Comparison of ENCODE assay signal across 10 cellular contexts in the genomic region with DNA sequence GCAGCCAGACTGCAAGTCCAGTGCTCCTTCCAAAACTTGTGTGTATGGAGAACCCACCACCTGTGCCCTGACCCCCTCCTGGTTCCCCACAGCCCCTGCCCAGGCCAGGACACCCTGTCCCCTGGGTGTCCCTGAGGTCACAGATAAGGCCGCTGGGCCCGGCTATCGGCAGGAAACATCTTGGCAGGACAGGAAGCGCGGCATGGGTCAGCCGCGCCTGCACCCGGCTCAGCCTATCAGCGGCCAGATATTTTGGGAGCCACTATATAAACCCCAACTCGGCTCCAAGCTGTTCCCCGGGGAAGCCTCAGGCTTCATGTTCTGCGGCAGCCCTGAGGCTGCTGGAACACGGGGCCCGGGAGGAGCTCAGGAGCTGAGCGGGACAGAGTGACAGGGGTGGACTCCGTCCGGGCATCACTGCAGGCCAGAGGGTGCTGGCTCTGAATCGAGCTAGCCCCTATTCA.
DNase-seq lines count a peak whose midpoint lies in the region; ATAC-seq and TF ChIP-seq lines count a peak whose summit lies in the region.
"Had no signal": no experiment of that assay in that cellular context is flagged by ENCODE, and none has a peak within 500 bp of the region (broad histone marks: within the 10 kb centered on the region; RNA-seq: fewer than 3 reads in every experiment).

No MANE protein-coding gene starts in this region.

- H3K79me2 ChIP-seq in GM23338 (replicated peaks; ENCODE audit: insufficient read depth) = no peaks in the 10 kb centered on the region

- H4K20me1 ChIP-seq in IMR-90 (ENCODE audit: insufficient read depth, low read length) = peaks cover 4% of the 10 kb centered on the region; the same call in 1 of the 2 replicates
- H4K20me1 ChIP-seq in GM23338 (replicated peaks; ENCODE audit: insufficient read depth) = no peaks in the 10 kb centered on the region

- H3K56ac ChIP-seq in IMR-90 (ENCODE audit: extremely low read depth, insufficient read depth, low read length) = no peak overlapping the region; the same call in 1 of the 2 replicates

- no TSS peak for BruUV-seq in IMR-90 (replicated peaks; lab: Mats Ljungman, UMichigan)

- H3K4ac ChIP-seq in IMR-90 (ENCODE audit: low read depth, low read length) = no peak overlapping the region
- no peak overlapping the region for H3K4ac ChIP-seq in mesenchymal stem cell (ENCODE audit: low read depth in 1 of 2, low read length in 2 of 2)

- no peaks in the 10 kb centered on the region; the same call in 2 of the 3 replicates for H3K36me3 Mint-ChIP-seq in GM23338 (ENCODE audit: low read depth)

- CTCF ChIA-PET in IMR-90 (lab: Yijun Ruan, JAX) = no interaction called here

- no peak for ATAC-seq in IMR-90 (ENCODE audit: low read depth)
- ATAC-seq in GM23338 = no peak

- H2AK9ac ChIP-seq in IMR-90 (replicated peaks; ENCODE audit: low read depth, low read length, poor library complexity) = no peak overlapping the region

- no peaks in the 10 kb centered on the region for H3K9me3 ChIP-seq in IMR-90 (ENCODE audit: control insufficient read depth, insufficient read depth, low read length)
- no peaks in the 10 kb centered on the region for H3K9me3 ChIP-seq in stomach smooth muscle (ENCODE audit: control insufficient read depth in 2 of 2, low read length in 2 of 2)
- no peaks in the 10 kb centered on the region for H3K9me3 ChIP-seq in mesenchymal stem cell (ENCODE audit: control insufficient read depth, low read length)

- no peak overlapping the region for H3K9ac ChIP-seq in IMR-90 (ENCODE audit: low read depth, low read length)
- peak overlapping the region in 1 of 2 donors; percentile 47 for H3K9ac ChIP-seq in stomach smooth muscle (ENCODE audit: low read length in 2 of 2)
- no peak overlapping the region for H3K9ac ChIP-seq in mesenchymal stem cell (ENCODE audit: low read length)

- H3K18ac ChIP-seq in IMR-90 (ENCODE audit: low read depth, low read length) (no peak overlapping the region), mesenchymal stem cell (ENCODE audit: low read depth in 1 of 2, low read length in 2 of 2) (no peak overlapping the region)

- H2BK12ac ChIP-seq in mesenchymal stem cell (ENCODE audit: low read length in 2 of 2) = no peak overlapping the region

- TF ChIP-seq CTCF in IMR-90 (conservative IDR thresholded peaks at IDR 0.05; ENCODE audit: low read depth, low read length) = no peak
- no peak for TF ChIP-seq CTCF in GM23338 (conservative IDR thresholded peaks at IDR 0.05; ENCODE audit: low read depth in 2 of 2)

- H3K4me3 ChIP-seq in IMR-90 (ENCODE audit: insufficient read depth, low read depth, low read length) = no peak overlapping the region
- H3K4me3 ChIP-seq in stomach smooth muscle (ENCODE audit: low read length in 2 of 2) = no peak overlapping the region
- H3K4me3 ChIP-seq in mesenchymal stem cell (ENCODE audit: insufficient read depth in 1 of 2, low read depth in 1 of 2, low read length in 2 of 2) = no peak overlapping the region
- no peak overlapping the region for H3K4me3 ChIP-seq in GM23338

- TF ChIP-seq POLR2A in IMR-90 (IDR thresholded peaks at IDR 0.05; ENCODE audit: low read depth, low read length) = no peak

- H3K27me3 ChIP-seq in IMR-90 (ENCODE audit: control insufficient read depth, insufficient read depth, low read length) (peaks cover 28% of the 10 kb centered on the region), layer of hippocampus (ENCODE audit: control insufficient read depth, insufficient read depth, low read length) (no peaks in the 10 kb centered on the region), stomach smooth muscle (ENCODE audit: control insufficient read depth in 1 of 2, insufficient read depth in 2 of 2, low read length in 2 of 2) (no peaks in the 10 kb centered on the region), mesenchymal stem cell (ENCODE audit: control insufficient read depth in 1 of 2, insufficient read depth in 1 of 2, low read length in 2 of 2) (peaks cover 7 to 56% of the 10 kb centered on the region in 2 experiments), GM23338 (ENCODE audit: insufficient read depth) (no peaks in the 10 kb centered on the region)

- peak overlapping the region; percentile 43 for H2AFZ ChIP-seq in IMR-90 (replicated peaks; ENCODE audit: low read length, poor library complexity)
- no peak overlapping the region for H2AFZ ChIP-seq in mesenchymal stem cell (ENCODE audit: low read depth, low read length)
- no peak overlapping the region; the same call in 1 of the 2 replicates for H2AFZ ChIP-seq in GM23338

- no peaks in the 10 kb centered on the region for H3F3A ChIP-seq in GM23338 (replicated peaks; ENCODE audit: low read depth)

- intact Hi-C loops in IMR-90 (cut with micrococcal nuclease) = no loop called here

- dilution Hi-C loops in IMR-90 (cut with HindIII; ENCODE audit: low sequenced_read_pairs, unreplicated experiment) = no loop called here

- no peak overlapping the region for H3K14ac ChIP-seq in IMR-90 (replicated peaks; ENCODE audit: low read depth, low read length)
- H3K14ac ChIP-seq in mesenchymal stem cell (ENCODE audit: low read length in 2 of 2) = no peak overlapping the region

- H2BK5ac ChIP-seq in IMR-90 (ENCODE audit: low read depth, low read length, poor library complexity, severe bottlenecking) = no peak overlapping the region
- no peak overlapping the region for H2BK5ac ChIP-seq in mesenchymal stem cell (ENCODE audit: low read depth, low read length, poor library complexity, severe bottlenecking)

- peaks cover 10% of the 10 kb centered on the region for H3K27me3 Mint-ChIP-seq in GM23338 (ENCODE audit: insufficient read depth, low read depth, poor library complexity)

- POLR2A ChIA-PET in IMR-90 (lab: Charles Lee; ENCODE audit: unreplicated experiment) = no interaction called here

- H3K27ac Mint-ChIP-seq in GM23338 = no peak overlapping the region

- no peak overlapping the region for H4K5ac ChIP-seq in IMR-90 (ENCODE audit: low read depth, low read length)

- DNase-seq in IMR-90 (no peak), caudate nucleus (lab: John Stamatoyannopoulos, UW) (peak in 19 of 61 donors; percentile 3 to 48 (median 25)), mesenchymal stem cell (no peak), GM23338 (ENCODE audit: low spot score) (no peak), NCI-H2081 (lab: John Stamatoyannopoulos, UW) (no peak), NCI-H524 treated with DMSO at 0.1 percent for 48 hours (lab: John Stamatoyannopoulos, UW) (no peak)
- DNase-seq: occipital lobe, SHP77 had no signal

- H3K79me1 ChIP-seq in IMR-90 (ENCODE audit: low read depth in 1 of 2, low read length in 2 of 2) (no peaks in the 10 kb centered on the region), mesenchymal stem cell (replicated peaks; ENCODE audit: low read length, poor library complexity, severe bottlenecking) (no peaks in the 10 kb centered on the region)

- H2AK5ac ChIP-seq in IMR-90 (ENCODE audit: low read depth, low read length) = no peak overlapping the region
- H2AK5ac ChIP-seq in mesenchymal stem cell (ENCODE audit: low read length, severe bottlenecking) = no peak overlapping the region

- H3K4me2 ChIP-seq in IMR-90 (ENCODE audit: low read depth, low read length) (no peak overlapping the region), mesenchymal stem cell (ENCODE audit: low read length, poor library complexity, severe bottlenecking) (no peak overlapping the region), GM23338 (no peak overlapping the region)

- no peak overlapping the region for H2BK20ac ChIP-seq in IMR-90 (ENCODE audit: low read depth, low read length)

- H4K8ac ChIP-seq in IMR-90 (ENCODE audit: low read depth in 2 of 2, low read length in 2 of 2) (no peak overlapping the region), mesenchymal stem cell (ENCODE audit: low read length) (no peak overlapping the region)

- no peak overlapping the region for H2BK120ac ChIP-seq in IMR-90 (ENCODE audit: low read depth, low read length)
- no peak overlapping the region for H2BK120ac ChIP-seq in mesenchymal stem cell (ENCODE audit: low read depth, low read length)

- H3K27ac ChIP-seq in IMR-90 (ENCODE audit: insufficient read depth, low read length) (no peak overlapping the region), caudate nucleus (ENCODE audit: low read depth, low read length) (peak overlapping the region; percentile 90), layer of hippocampus (ENCODE audit: low read depth, low read length) (peak overlapping the region; percentile 82), stomach smooth muscle (ENCODE audit: low read length) (peak overlapping the region; percentile 66), mesenchymal stem cell (ENCODE audit: low read length, poor library complexity, severe bottlenecking) (no peak overlapping the region), GM23338 (ENCODE audit: low read depth) (no peak overlapping the region)

- in situ Hi-C loops in IMR-90 (cut with MboI; ENCODE audit: low sequenced_read_pairs) = no loop called here

- WGBS in IMR-90 (ENCODE audit: extremely low coverage in 2 of 2, insufficient read length in 1 of 2), 2 experiments = 69% methylated on average over 10 of the region's 18 CpGs; no CpG with 5 or more reads in 1 of the 2 experiments
- WGBS in mesenchymal stem cell = 76% methylated on average over 18 of the region's 18 CpGs

- H3K23ac ChIP-seq in IMR-90 (ENCODE audit: low read depth, low read length) (no peak overlapping the region), mesenchymal stem cell (ENCODE audit: low read length in 2 of 2) (no peak overlapping the region)

- no peak overlapping the region for H4K91ac ChIP-seq in IMR-90 (ENCODE audit: insufficient read depth, low read depth, low read length)
- H4K91ac ChIP-seq in mesenchymal stem cell (ENCODE audit: low read length) = no peak overlapping the region

- H3K36me3 ChIP-seq in IMR-90 (ENCODE audit: control insufficient read depth, insufficient read depth, low read length) (no peaks in the 10 kb centered on the region), stomach smooth muscle (ENCODE audit: control insufficient read depth in 2 of 2, insufficient read depth in 2 of 2, low read length in 2 of 2) (no peaks in the 10 kb centered on the region), mesenchymal stem cell (ENCODE audit: control insufficient read depth in 1 of 2, insufficient read depth in 2 of 2, low read depth in 1 of 2, low read length in 2 of 2) (no peaks in the 10 kb centered on the region), GM23338 (ENCODE audit: insufficient read depth) (no peaks in the 10 kb centered on the region)

- H3K9me2 ChIP-seq in GM23338 (ENCODE audit: insufficient read depth) = no peaks in the 10 kb centered on the region

- no peaks in the 10 kb centered on the region for H3K9me3 Mint-ChIP-seq in GM23338

- H3K4me1 Mint-ChIP-seq in GM23338 = peaks cover 9% of the 10 kb centered on the region

- H3K4me3 Mint-ChIP-seq in GM23338 = no peak overlapping the region

- H2BK15ac ChIP-seq in IMR-90 (ENCODE audit: low read depth, low read length) (no peak overlapping the region), mesenchymal stem cell (ENCODE audit: low read depth, poor library complexity, severe bottlenecking) (no peak overlapping the region)

- H3K9me1 ChIP-seq in IMR-90 (ENCODE audit: insufficient read depth, low read length) = no peaks in the 10 kb centered on the region; the same call in 1 of the 2 replicates

- no peaks in the 10 kb centered on the region for H3K4me1 ChIP-seq in IMR-90 (ENCODE audit: control insufficient read depth, insufficient read depth, low read length)
- H3K4me1 ChIP-seq in stomach smooth muscle (ENCODE audit: control insufficient read depth, insufficient read depth, low read length) = no peaks in the 10 kb centered on the region
- peaks cover 5% of the 10 kb centered on the region for H3K4me1 ChIP-seq in mesenchymal stem cell (ENCODE audit: control insufficient read depth, insufficient read depth, low read depth, low read length)
- no peaks in the 10 kb centered on the region for H3K4me1 ChIP-seq in GM23338 (ENCODE audit: insufficient read depth)

- TF ChIP-seq RAD21 in IMR-90 (IDR thresholded peaks at IDR 0.05; ENCODE audit: low read length) = no peak

Comparison
In these comparisons a context has a peak if more than half of its experiments do, and no peak if none do; other contexts are left out.
1. H3K27ac ChIP-seq: peak in caudate nucleus (single experiment), layer of hippocampus (single experiment) and stomach smooth muscle (single experiment); none in IMR-90 (single experiment), mesenchymal stem cell (single experiment) and GM23338 (single experiment).